ENCODE assay signal across 9 cellular contexts in genomic region chr6:97440590-97441176, GRCh38.
DNase-seq lines count a peak whose midpoint lies in the region; ATAC-seq, FAIRE-seq and TF ChIP-seq lines count a peak whose summit lies in the region.
"Had no signal": no experiment of that assay in that cellular context is flagged by ENCODE, and none has a peak within 500 bp of the region (broad histone marks: within the 10 kb centered on the region; RNA-seq: fewer than 3 reads in every experiment).

No MANE protein-coding gene starts in this region.

- DNase-seq in cardiac muscle cell (ENCODE audit: low read depth in 1 of 2, low spot score in 1 of 2) = peak; percentile 33 to 77
- no peak for DNase-seq in right atrium auricular region (ENCODE audit: low spot score)
- peak; percentile 29 for DNase-seq in NB4 (ENCODE audit: low read depth)
- DNase-seq in WERI-Rb-1 = peak; percentile 75
- DNase-seq in keratinocyte (ENCODE audit: low read depth, low spot score) = no peak
- DNase-seq in stimulated activated CD4-positive, alpha-beta T cell treated with anti-CD3 and anti-CD28 coated beads, Interleukin-2, amount 100 ng/mL, for 48 hours = no peak
- DNase-seq in T-cell = no peak
- no peak for DNase-seq in sciatic nerve (ENCODE audit: low spot score)

- H3K36me3 Mint-ChIP-seq in T-cell = no peaks in the 10 kb centered on the region

- TF ChIP-seq CTCF in cardiac muscle cell (IDR thresholded peaks at IDR 0.05; ENCODE audit: low read depth, low read length) (peak; percentile 48), right atrium auricular region (IDR thresholded peaks at IDR 0.05) (peak in 1 of 2 donors; percentile 54), NB4 (IDR thresholded peaks at IDR 0.05; ENCODE audit: low read depth, low read length) (no peak), WERI-Rb-1 (IDR thresholded peaks at IDR 0.05; ENCODE audit: low read depth, low read length) (peak; percentile 77), keratinocyte (optimal IDR thresholded peaks at IDR 0.05 in 1 of 3, IDR thresholded peaks at IDR 0.05 in 1 of 3, conservative IDR thresholded peaks at IDR 0.05 in 1 of 3; ENCODE audit: extremely low read depth in 1 of 3, insufficient read depth in 2 of 3, low read length in 3 of 3) (peak; percentile 34 to 53 (median 44))

- H4K20me1 ChIP-seq in keratinocyte (ENCODE audit: control insufficient read depth, extremely low read depth, insufficient read depth, low read length) = no peaks in the 10 kb centered on the region

- H3K27me3 Mint-ChIP-seq in T-cell = peaks cover 2 to 4% of the 10 kb centered on the region in 2 donors

- H3K27me3 ChIP-seq in cardiac muscle cell = no peaks in the 10 kb centered on the region
- no peaks in the 10 kb centered on the region for H3K27me3 ChIP-seq in right atrium auricular region
- no peaks in the 10 kb centered on the region for H3K27me3 ChIP-seq in WERI-Rb-1 (ENCODE audit: insufficient read depth, low read depth, severe bottlenecking)
- no peaks in the 10 kb centered on the region for H3K27me3 ChIP-seq in keratinocyte (ENCODE audit: control insufficient read depth, extremely low read depth, insufficient read depth, low read length)
- H3K27me3 ChIP-seq: adrenal gland had no signal

- H3K36me3 ChIP-seq in cardiac muscle cell (no peaks in the 10 kb centered on the region), right atrium auricular region (no peaks in the 10 kb centered on the region), WERI-Rb-1 (no peaks in the 10 kb centered on the region), keratinocyte (ENCODE audit: control insufficient read depth in 2 of 2, extremely low read depth in 1 of 2, insufficient read depth in 2 of 2, low read length in 2 of 2) (no peaks in the 10 kb centered on the region)
- H3K36me3 ChIP-seq: adrenal gland had no signal

- H3K4me3 Mint-ChIP-seq in T-cell = no peak overlapping the region

- no peak overlapping the region for H3K4me2 ChIP-seq in keratinocyte (ENCODE audit: control insufficient read depth, extremely low read depth, insufficient read depth, low read depth, low read length)

- no peaks in the 10 kb centered on the region for H3K79me2 ChIP-seq in keratinocyte (ENCODE audit: control insufficient read depth, insufficient read depth, low read length)

- H3K9ac ChIP-seq in keratinocyte (ENCODE audit: control insufficient read depth, extremely low read depth, insufficient read depth, low read length) = no peak overlapping the region

- H3K4me3 ChIP-seq in cardiac muscle cell (no peak overlapping the region), right atrium auricular region (no peak overlapping the region), NB4 (ENCODE audit: low read depth, low read length) (no peak overlapping the region), WERI-Rb-1 (ENCODE audit: low read depth, low read length) (0 out of 2 replicates have a peak overlapping the region, but pooled peaks have one; percentile 14), keratinocyte (ENCODE audit: control insufficient read depth in 2 of 3, extremely low read depth in 1 of 3, insufficient read depth in 2 of 3, low read depth in 1 of 3, low read length in 3 of 3) (no peak overlapping the region)
- H3K4me3 ChIP-seq: adrenal gland had no signal

- TF ChIP-seq POLR2A in NB4 (IDR thresholded peaks at IDR 0.05; ENCODE audit: extremely low read depth, insufficient read length) = no peak

- H3K9me3 ChIP-seq in cardiac muscle cell (ENCODE audit: low read depth) = no peaks in the 10 kb centered on the region
- H3K9me3 ChIP-seq in right atrium auricular region = no peaks in the 10 kb centered on the region
- H3K9me3 ChIP-seq in WERI-Rb-1 (ENCODE audit: severe bottlenecking) = no peaks in the 10 kb centered on the region
- no peaks in the 10 kb centered on the region for H3K9me3 ChIP-seq in keratinocyte (ENCODE audit: control insufficient read depth, low read depth, low read length)
- H3K9me3 ChIP-seq: adrenal gland had no signal

- H3K4me1 Mint-ChIP-seq in T-cell = no peaks in the 10 kb centered on the region

- H3K9me1 ChIP-seq in keratinocyte (ENCODE audit: control insufficient read depth, extremely low read depth, insufficient read depth, low read length) = no peaks in the 10 kb centered on the region

- H2AFZ ChIP-seq in keratinocyte (ENCODE audit: control insufficient read depth, low read length) = peak overlapping the region; percentile 20

- H3K27ac Mint-ChIP-seq in T-cell = no peak overlapping the region

- no peak for FAIRE-seq in keratinocyte (lab: Jason Lieb, UNC)

- ATAC-seq in T-cell (replicated peaks in 1 of 4) = no peak
- no peak for ATAC-seq in sciatic nerve

- CTCF ChIA-PET in T-cell (lab: Charles Lee) = no interaction called here

- POLR2A ChIA-PET in T-cell (lab: Charles Lee) = interaction anchor here in 1 of 2 donors (0.6 kb wide), 1 partner anchor 1497 kb away, joined by 3 read pairs; no protein-coding TSS in a partner anchor

- dilution Hi-C loops in keratinocyte (cut with MboI; ENCODE audit: extremely low pct_ligation_motif_present, low sequenced_read_pairs) = no loop called here

- H3K4me1 ChIP-seq in cardiac muscle cell (ENCODE audit: low read depth) = peaks cover 4% of the 10 kb centered on the region
- H3K4me1 ChIP-seq in right atrium auricular region = peaks cover 0 to 3% of the 10 kb centered on the region in 2 donors
- H3K4me1 ChIP-seq in keratinocyte (ENCODE audit: control insufficient read depth, extremely low read depth, insufficient read depth, low read length) = no peaks in the 10 kb centered on the region
- H3K4me1 ChIP-seq: adrenal gland had no signal

- H3K9me3 Mint-ChIP-seq in T-cell = no peaks in the 10 kb centered on the region

- H3K27ac ChIP-seq in cardiac muscle cell (no peak overlapping the region), right atrium auricular region (no peak overlapping the region), WERI-Rb-1 (no peak overlapping the region), keratinocyte (ENCODE audit: control insufficient read depth, insufficient read depth, low read length) (no peak overlapping the region)
- H3K27ac ChIP-seq: adrenal gland had no signal

- intact Hi-C loops in sciatic nerve (cut with DNase I) = no loop called here

Comparison
In these comparisons a context has a peak if more than half of its experiments do, and no peak if none do; other contexts are left out.
1. DNase-seq: peak in cardiac muscle cell (2 of 2), NB4 (single experiment) and WERI-Rb-1 (single experiment); none in right atrium auricular region (single experiment), keratinocyte (single experiment), stimulated activated CD4-positive, alpha-beta T cell treated with anti-CD3 and anti-CD28 coated beads, Interleukin-2, amount 100 ng/mL, for 48 hours (0 of 2), T-cell (0 of 34) and sciatic nerve (single experiment).